ENCODE assay signal across 8 cellular contexts in the genomic region with DNA sequence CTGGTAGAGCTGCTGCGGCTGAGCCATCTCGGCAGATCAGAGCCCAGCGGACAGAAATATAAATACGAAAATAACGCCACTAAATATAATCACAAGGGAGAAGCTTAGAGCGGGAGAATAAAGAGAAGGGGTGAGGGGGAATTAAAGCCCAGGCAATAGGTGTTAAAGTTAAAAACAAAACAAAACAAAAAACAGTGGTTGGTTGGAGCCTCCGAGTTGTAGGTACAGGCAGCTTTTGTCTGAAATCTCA. TPM values are rescaled to one million over a fixed set of nuclear protein-coding genes. Genes with fewer than 3 reads are reported as not detected.
DNase-seq lines count a peak whose midpoint lies in the region; ATAC-seq and TF ChIP-seq lines count a peak whose summit lies in the region.

No MANE protein-coding gene starts in this region.

- H3K27me3 ChIP-seq in heart left ventricle (peaks cover 0 to 57% (median 3%) of the 10 kb centered on the region in 9 donors), mononuclear cell (ENCODE audit: insufficient read depth, low read length) (peaks cover 93% of the 10 kb centered on the region)

- H3K4me1 ChIP-seq in heart left ventricle (peaks cover 0 to 12% (median 0%) of the 10 kb centered on the region in 12 donors), mononuclear cell (ENCODE audit: insufficient read depth, low read length) (peaks cover 35% of the 10 kb centered on the region), urinary bladder (ENCODE audit: insufficient read depth) (no peaks in the 10 kb centered on the region)

- H3K9me3 ChIP-seq in heart left ventricle, result no peaks in the 10 kb centered on the region
- no peaks in the 10 kb centered on the region for H3K9me3 ChIP-seq in mononuclear cell (ENCODE audit: low read depth, low read length)

- DNase-seq in heart left ventricle (no peak), Right ventricle myocardium inferior (ENCODE audit: missing footprints) (no peak), caudate nucleus (lab: John Stamatoyannopoulos, UW) (no peak), NCI-H2227 treated with DMSO at 0.1 percent for 48 hours (lab: John Stamatoyannopoulos, UW) (no peak)

- H3K4me3 ChIP-seq in heart left ventricle (peak overlapping the region; percentile 53 to 91 (median 74)), mononuclear cell (ENCODE audit: low read length) (peak overlapping the region; percentile 39), urinary bladder (ENCODE audit: low read depth, low read length) (peak overlapping the region; percentile 62)

- H3K27ac ChIP-seq in heart left ventricle, result peak overlapping the region; percentile 83 to 96 (median 92)
- H3K27ac ChIP-seq in caudate nucleus (ENCODE audit: low read depth, low read length), result peak overlapping the region; percentile 85
- H3K27ac ChIP-seq in urinary bladder (ENCODE audit: low read depth), result peak overlapping the region; percentile 91

- 0 to 1% (median 1%) methylated on average over 7 of the region's 7 CpGs for WGBS in heart left ventricle, 4 donors
- under 1% methylated on average over 7 of the region's 7 CpGs for WGBS in urinary bladder

- TF ChIP-seq CTCF in heart left ventricle (IDR thresholded peaks at IDR 0.05), result no peak

- intact Hi-C loops in heart left ventricle (cut with DNase I) (loop anchor here in 8 of 10 donors (2.0 to 10.0 kb wide), 13 partner anchors 61 to 1411 kb away; no protein-coding TSS in a partner anchor), Right ventricle myocardium inferior (cut with DNase I) (loop anchor here (2.0 to 10.0 kb wide), 4 partner anchors 141 to 1409 kb away; no protein-coding TSS in a partner anchor)

- no peak for ATAC-seq in heart left ventricle
- no peak for ATAC-seq in Right ventricle myocardium inferior
- ATAC-seq in HG02571 (IDR thresholded peaks at IDR 0.05; ENCODE audit: unreplicated experiment), result no peak
- ATAC-seq in GM21717 (IDR thresholded peaks at IDR 0.05; ENCODE audit: unreplicated experiment), result no peak

- TF ChIP-seq POLR2A in heart left ventricle (IDR thresholded peaks at IDR 0.05), result no peak

- H3K36me3 ChIP-seq in heart left ventricle (no peaks in the 10 kb centered on the region), urinary bladder (ENCODE audit: insufficient read depth) (no peaks in the 10 kb centered on the region)

RNA-seq across cellular contexts. Expression of a gene that starts 1.3 kb away (rescaled TPM):
- total RNA-seq in heart left ventricle (10 to 100 TPM; 21.3 to 50.8 (median 41.8) TPM), Right ventricle myocardium inferior (40.1 TPM), mononuclear cell (4.9 TPM), urinary bladder (213 TPM)
- polyA plus RNA-seq in heart left ventricle (10 to 100 TPM; 12.9 to 55.7 TPM), urinary bladder (46.5 TPM)
